Comparison of ENCODE assay signal across 9 cellular contexts in genomic region chr21:45248893-45249381, GRCh38. TPM values are rescaled to one million over a fixed set of nuclear protein-coding genes. Genes with fewer than 3 reads are reported as not detected.
DNase-seq lines count a peak whose midpoint lies in the region; ATAC-seq and TF ChIP-seq lines count a peak whose summit lies in the region.
"Had no signal": no experiment of that assay in that cellular context is flagged by ENCODE, and none has a peak within 500 bp of the region (broad histone marks: within the 10 kb centered on the region; RNA-seq: fewer than 3 reads in every experiment).

No MANE protein-coding gene starts in this region.

- H2AFZ ChIP-seq in ACC112 (ENCODE audit: low read length, unreplicated experiment): peak overlapping the region; percentile 78

- H3K23ac ChIP-seq in mesendoderm (ENCODE audit: low read length): no peak overlapping the region

- H3K27ac ChIP-seq in ACC112 (ENCODE audit: low read depth, low read length) (no peak overlapping the region), mesendoderm (ENCODE audit: low read depth, low read length) (no peak overlapping the region)

- H2AK5ac ChIP-seq in mesendoderm (ENCODE audit: low read length): no peak overlapping the region

- H4K8ac ChIP-seq in mesendoderm (ENCODE audit: low read depth, low read length): no peak overlapping the region

- H3K4ac ChIP-seq in mesendoderm (ENCODE audit: low read depth, low read length): no peak overlapping the region

- H3K4me3 ChIP-seq in ACC112 (ENCODE audit: low read depth, low read length) (peak overlapping the region; percentile 68), choroid plexus epithelial cell (ENCODE audit: low read depth, low read length) (peak overlapping the region; percentile 61), mesendoderm (ENCODE audit: low read length) (no peak overlapping the region)

- peaks cover 15% of the 10 kb centered on the region for H3K4me1 ChIP-seq in ACC112 (ENCODE audit: control insufficient read depth, insufficient read depth, low read length, unreplicated experiment)
- H3K4me1 ChIP-seq in mesendoderm (ENCODE audit: control insufficient read depth, low read depth, low read length): peaks cover 1% of the 10 kb centered on the region

- H2BK5ac ChIP-seq in mesendoderm (ENCODE audit: low read length): no peak overlapping the region

- H3K36me3 ChIP-seq in ACC112 (ENCODE audit: insufficient read depth, low read length) (no peaks in the 10 kb centered on the region), mesendoderm (ENCODE audit: control insufficient read depth, insufficient read depth, low read length) (no peaks in the 10 kb centered on the region)

- DNase-seq in NCI-H1694 treated with DMSO at 0.1 percent for 48 hours (lab: John Stamatoyannopoulos, UW): peak; percentile 53
- peak; percentile 42 for DNase-seq in choroid plexus epithelial cell (ENCODE audit: low read depth)
- peak; percentile 39 for DNase-seq in mesendoderm
- DNase-seq in NCI-H510A (lab: John Stamatoyannopoulos, UW): no peak
- DNase-seq in NCI-H2081 (lab: John Stamatoyannopoulos, UW): no peak
- no peak for DNase-seq in stimulated activated CD4-positive, alpha-beta T cell treated with anti-CD3 and anti-CD28 coated beads, Interleukin-15, amount 100 ng/mL, for 24 hours
- DNase-seq: CD8-positive, alpha-beta memory T cell had no signal

- no CpG with 5 or more reads among the region's 14 CpGs for WGBS in mesendoderm (ENCODE audit: extremely low coverage, insufficient coverage, low lambda C conversion rate)

- H3K56ac ChIP-seq in mesendoderm (ENCODE audit: low read length): peak overlapping the region; percentile 11

- H3K79me2 ChIP-seq in ACC112 (ENCODE audit: control insufficient read depth, insufficient read depth, low read length, unreplicated experiment): no peaks in the 10 kb centered on the region
- H3K79me2 ChIP-seq in mesendoderm (ENCODE audit: control insufficient read depth, insufficient read depth, low read length): no peaks in the 10 kb centered on the region

- H2BK120ac ChIP-seq in mesendoderm (ENCODE audit: low read depth, low read length): no peak overlapping the region

- H3K9ac ChIP-seq in mesendoderm (ENCODE audit: low read length): no peak overlapping the region

- no peak overlapping the region for H3K18ac ChIP-seq in mesendoderm (ENCODE audit: low read length)

- no peak overlapping the region for H2BK15ac ChIP-seq in mesendoderm (replicated peaks; ENCODE audit: low read depth)

- no peak for ATAC-seq in HG03175 (IDR thresholded peaks at IDR 0.05; ENCODE audit: unreplicated experiment)

- H3K79me1 ChIP-seq in mesendoderm (ENCODE audit: low read length): no peaks in the 10 kb centered on the region

- no peak overlapping the region for H4K5ac ChIP-seq in mesendoderm (ENCODE audit: low read length)

- TF ChIP-seq CTCF in choroid plexus epithelial cell (conservative IDR thresholded peaks at IDR 0.05; ENCODE audit: low read depth, low read length): peak; percentile 42

- H3K27me3 ChIP-seq in ACC112 (ENCODE audit: insufficient read depth, low read length) (peaks cover 9% of the 10 kb centered on the region; the same call in 1 of the 2 replicates), mesendoderm (ENCODE audit: insufficient read depth, low read length, poor library complexity) (no peaks in the 10 kb centered on the region)

- peak overlapping the region; percentile 39 for H3K4me2 ChIP-seq in mesendoderm (ENCODE audit: low read length)

RNA-seq across cellular contexts. Expression of gene POFUT2, which starts 38.8 kb away (rescaled TPM):
- polyA plus RNA-seq in mesendoderm (2013, experiment 1 of 2): 17.3 TPM
- polyA plus RNA-seq in mesendoderm (2013, experiment 2 of 2): 17.4 TPM

Comparison
In these comparisons a context has a peak if more than half of its experiments do, and no peak if none do; other contexts are left out.
1. DNase-seq: peak in NCI-H1694 treated with DMSO at 0.1 percent for 48 hours (single experiment), choroid plexus epithelial cell (single experiment) and mesendoderm (single experiment); none in NCI-H510A (single experiment), NCI-H2081 (0 of 2) and stimulated activated CD4-positive, alpha-beta T cell treated with anti-CD3 and anti-CD28 coated beads, Interleukin-15, amount 100 ng/mL, for 24 hours (single experiment).